ENCODE assay signal across 2 cellular contexts in genomic region chr10:102252508-102252907, GRCh38.
A peak's percentile ranks its signal among the peaks of the same experiment; 100 is the strongest.
TF ChIP-seq lines count a peak whose summit lies in the region.
"Not testable (repeated sequence)": the region's sequence is repeated elsewhere in the genome, so short reads cannot be mapped to it uniquely, and the experiment has no call there.

No MANE protein-coding gene starts in this region.

TF ChIP-seq in A549, 52 proteins besides CTCF, POLR2A, EP300 and RAD21:
- not testable (repeated sequence) for TF ChIP-seq FOSL2 (IDR thresholded peaks at IDR 0.05)
- peak; percentile 30; the same call in 1 of the 2 replicates for TF ChIP-seq FOSL2 (CRISPR knock-in tag; IDR thresholded peaks at IDR 0.05)
TF ChIP-seq in A549: peak in this region for 1; not testable (repeated sequence) for 51.

TF ChIP-seq in endothelial cell of umbilical vein, 7 proteins besides CTCF, POLR2A, EP300 and RAD21:
- peak; percentile 20 for TF ChIP-seq FOS (IDR thresholded peaks at IDR 0.05; ENCODE audit: borderline replicate concordance, insufficient read depth, low read length)
TF ChIP-seq in endothelial cell of umbilical vein: peak in this region for 1; not testable (repeated sequence) for 6.
